ENCODE assay signal across 16 cellular contexts in the genomic region with DNA sequence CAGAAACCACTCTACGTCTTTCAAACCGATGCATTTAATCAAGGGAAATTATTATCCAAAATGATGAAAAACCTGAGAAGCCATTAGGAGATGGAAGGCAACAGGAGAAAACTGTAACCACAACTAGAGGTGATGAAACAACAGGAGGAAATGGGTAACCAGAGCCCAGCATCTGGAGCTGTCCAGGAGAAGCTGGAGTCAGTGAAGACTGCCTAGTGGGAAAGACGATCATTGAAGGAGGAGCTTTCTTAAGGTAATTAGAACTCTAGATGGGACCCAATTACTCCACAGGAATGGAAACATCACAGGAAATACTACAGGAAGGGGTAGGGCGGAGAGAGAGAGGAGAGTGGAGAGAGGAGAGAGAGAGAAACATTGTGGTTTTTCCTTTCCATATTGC. TPM values are rescaled to one million over a fixed set of nuclear protein-coding genes. Genes with fewer than 3 reads are reported as not detected.
DNase-seq lines count a peak whose midpoint lies in the region; ATAC-seq and TF ChIP-seq lines count a peak whose summit lies in the region.
"Had no signal": no experiment of that assay in that cellular context is flagged by ENCODE, and none has a peak within 500 bp of the region (broad histone marks: within the 10 kb centered on the region; RNA-seq: fewer than 3 reads in every experiment).

No MANE protein-coding gene starts in this region.

- no peak for DNase-seq in right atrium auricular region (ENCODE audit: low spot score)
- no peak for DNase-seq in Right ventricle myocardium superior
- DNase-seq in chondrocyte (ENCODE audit: low spot score): no peak
- DNase-seq in neural crest cell (ENCODE audit: low read depth, low spot score): no peak
- DNase-seq in NCI-H345 (lab: John Stamatoyannopoulos, UW): no peak
- no peak for DNase-seq in NCI-H2227 treated with DMSO at 0.1 percent for 48 hours (lab: John Stamatoyannopoulos, UW)
- DNase-seq in COLO668 (lab: John Stamatoyannopoulos, UW; ENCODE audit: unreplicated experiment): no peak
- DNase-seq: activated T-cell treated with anti-CD3 and anti-CD28 coated beads, Interleukin-2, amount 50 U/mL, for 24 hours; DMS 273 treated with DMSO at 0.1 percent for 48 hours; IMR-90; NCI-H446 had no signal

- H3K27ac Mint-ChIP-seq in chondrocyte (ENCODE audit: unreplicated experiment) (peak overlapping the region; percentile 85), neural crest cell (ENCODE audit: unreplicated experiment) (peak overlapping the region; percentile 15)
- H3K27ac Mint-ChIP-seq: activated T-cell treated with anti-CD3 and anti-CD28 coated beads, Interleukin-2, amount 50 U/mL, for 24 hours; stimulated activated memory B cell treated with anti-CD40 and anti-IgM and Interleukin-4, amounts not matched to agents 10 μg/mL and 1 μg/mL and 100 μg/mL, for 72 hours had no signal

- H3K4me1 ChIP-seq in right atrium auricular region: peaks cover 0 to 22% of the 10 kb centered on the region in 2 donors
- H3K4me1 ChIP-seq: SJSA1 had no signal

- no peak overlapping the region for H3K4me3 ChIP-seq in right atrium auricular region
- H3K4me3 ChIP-seq: SJSA1, smooth muscle cell had no signal

- H3K4me1 Mint-ChIP-seq in chondrocyte (ENCODE audit: low read depth) (peaks cover 46% of the 10 kb centered on the region), neural crest cell (no peaks in the 10 kb centered on the region)
- H3K4me1 Mint-ChIP-seq: stimulated activated memory B cell treated with anti-CD40 and anti-IgM and Interleukin-4, amounts not matched to agents 10 μg/mL and 1 μg/mL and 100 μg/mL, for 72 hours had no signal

- H3K4me3 Mint-ChIP-seq in chondrocyte (ENCODE audit: unreplicated experiment) (no peak overlapping the region), neural crest cell (no peak overlapping the region)
- H3K4me3 Mint-ChIP-seq: activated T-cell treated with anti-CD3 and anti-CD28 coated beads, Interleukin-2, amount 50 U/mL, for 24 hours; stimulated activated memory B cell treated with anti-CD40 and anti-IgM and Interleukin-4, amounts not matched to agents 10 μg/mL and 1 μg/mL and 100 μg/mL, for 72 hours had no signal

- no peaks in the 10 kb centered on the region for H3K36me3 ChIP-seq in right atrium auricular region
- H3K36me3 ChIP-seq: SJSA1 had no signal

- H3K9me3 ChIP-seq in right atrium auricular region: no peaks in the 10 kb centered on the region
- H3K9me3 ChIP-seq: SJSA1 had no signal

- H3K9me3 Mint-ChIP-seq in chondrocyte (ENCODE audit: low read depth) (no peaks in the 10 kb centered on the region), neural crest cell (no peaks in the 10 kb centered on the region)
- H3K9me3 Mint-ChIP-seq: activated T-cell treated with anti-CD3 and anti-CD28 coated beads, Interleukin-2, amount 50 U/mL, for 24 hours; stimulated activated memory B cell treated with anti-CD40 and anti-IgM and Interleukin-4, amounts not matched to agents 10 μg/mL and 1 μg/mL and 100 μg/mL, for 72 hours had no signal

- TF ChIP-seq CTCF in right atrium auricular region (IDR thresholded peaks at IDR 0.05): no peak
- no peak for TF ChIP-seq CTCF in chondrocyte (IDR thresholded peaks at IDR 0.05)
- TF ChIP-seq CTCF in neural crest cell (conservative IDR thresholded peaks at IDR 0.05): no peak

- no peaks in the 10 kb centered on the region for H3K36me3 Mint-ChIP-seq in chondrocyte (ENCODE audit: low read depth)
- no peaks in the 10 kb centered on the region for H3K36me3 Mint-ChIP-seq in neural crest cell (ENCODE audit: low read depth)
- H3K36me3 Mint-ChIP-seq: stimulated activated memory B cell treated with anti-CD40 and anti-IgM and Interleukin-4, amounts not matched to agents 10 μg/mL and 1 μg/mL and 100 μg/mL, for 72 hours had no signal

- no peak for ATAC-seq in Right ventricle myocardium superior (ENCODE audit: poor library complexity)
- ATAC-seq in HG03095 (IDR thresholded peaks at IDR 0.05; ENCODE audit: unreplicated experiment): no peak
- ATAC-seq: stimulated activated memory B cell treated with anti-CD40 and anti-IgM and Interleukin-4, amounts not matched to agents 10 μg/mL and 1 μg/mL and 100 μg/mL, for 72 hours had no signal

- H3K27me3 Mint-ChIP-seq in chondrocyte (ENCODE audit: low read depth) (no peaks in the 10 kb centered on the region), neural crest cell (ENCODE audit: low read depth) (no peaks in the 10 kb centered on the region)

- H3K27me3 ChIP-seq in right atrium auricular region: no peaks in the 10 kb centered on the region
- H3K27me3 ChIP-seq: SJSA1 had no signal

- peak overlapping the region; percentile 67 to 78 for H3K27ac ChIP-seq in right atrium auricular region
- H3K27ac ChIP-seq: SJSA1 had no signal

- intact Hi-C loops in Right ventricle myocardium superior (cut with DNase I): no loop called here

RNA-seq across cellular contexts. Expression of a gene that starts 57.6 kb away (rescaled TPM):
- total RNA-seq in right atrium auricular region (10 to 100 TPM in 1 of 2 donors, 1 to 10 TPM in 1; 9.9 to 12.4 TPM), Right ventricle myocardium superior (4.1 TPM), chondrocyte (10.1 to 64.8 TPM (median 10.8 TPM) in 3 replicates), neural crest cell (0.61 and 1.1 TPM in 2 replicates)
- total RNA-seq: IMR-90, osteoblast, SJSA1 had no signal
